ENCODE assay signal across 1 cellular context in genomic region chr17:42441717-42442565, GRCh38.
TF ChIP-seq lines count a peak whose summit lies in the region.

No MANE protein-coding gene starts in this region.

TF ChIP-seq in HepG2, 621 proteins besides CTCF, POLR2A, EP300 and RAD21 (continues in another document):
- TF ChIP-seq KDM5B (CRISPR knock-in tag; IDR thresholded peaks at IDR 0.05; ENCODE audit: borderline replicate concordance) (no peak), ZNF17 (CRISPR knock-in tag; IDR thresholded peaks at IDR 0.05) (no peak), RELA (CRISPR knock-in tag; IDR thresholded peaks at IDR 0.05) (no peak), ARID4A (CRISPR knock-in tag; IDR thresholded peaks at IDR 0.05; ENCODE audit: borderline replicate concordance) (peak; percentile 48; the same call in 1 of the 2 replicates), ZSCAN29 (CRISPR knock-in tag; conservative IDR thresholded peaks at IDR 0.05) (peak; percentile 58; the same call in 1 of the 2 replicates), ATM (IDR thresholded peaks at IDR 0.05; ENCODE audit: borderline replicate concordance) (no peak), IRF2 (CRISPR knock-in tag; IDR thresholded peaks at IDR 0.05) (0 out of 2 replicates have a peak, but pooled peaks have one; percentile 11), HDAC2 (CRISPR knock-in tag; IDR thresholded peaks at IDR 0.05) (peak; percentile 67; the same call in 1 of the 2 replicates), MAZ (IDR thresholded peaks at IDR 0.05; ENCODE audit: borderline replicate concordance, low read depth, low read length) (no peak), MAZ (CRISPR knock-in tag; IDR thresholded peaks at IDR 0.05; ENCODE audit: low read depth) (no peak), FOXC1 (CRISPR knock-in tag; IDR thresholded peaks at IDR 0.05; ENCODE audit: borderline replicate concordance) (no peak), ZBTB40 (IDR thresholded peaks at IDR 0.05) (no peak), ZBTB40 (CRISPR knock-in tag; IDR thresholded peaks at IDR 0.05) (no peak), ZNF225 (CRISPR knock-in tag; IDR thresholded peaks at IDR 0.05) (no peak), MAX (IDR thresholded peaks at IDR 0.05) (peak; percentile 34; the same call in 1 of the 2 replicates), SSRP1 (CRISPR knock-in tag; IDR thresholded peaks at IDR 0.05) (peak; percentile 65; the same call in 1 of the 2 replicates), ZNF543 (CRISPR knock-in tag; IDR thresholded peaks at IDR 0.05) (no peak), CBX2 (IDR thresholded peaks at IDR 0.05; ENCODE audit: low read depth, low read length) (no peak), CBX2 (CRISPR knock-in tag; IDR thresholded peaks at IDR 0.05; ENCODE audit: low read depth) (no peak), ZNF761 (CRISPR knock-in tag; conservative IDR thresholded peaks at IDR 0.05) (no peak), SMARCE1 (IDR thresholded peaks at IDR 0.05; ENCODE audit: borderline replicate concordance) (no peak), THAP11 (CRISPR knock-in tag; IDR thresholded peaks at IDR 0.05) (peak; percentile 22; the same call in 1 of the 2 replicates), KDM6A (CRISPR knock-in tag; IDR thresholded peaks at IDR 0.05; ENCODE audit: low read depth) (peak; percentile 59; the same call in 1 of the 2 replicates), BRD4 (CRISPR knock-in tag; IDR thresholded peaks at IDR 0.05) (no peak), HNF1A (IDR thresholded peaks at IDR 0.05; ENCODE audit: low read depth) (no peak), HNF1A (CRISPR knock-in tag; IDR thresholded peaks at IDR 0.05; ENCODE audit: borderline replicate concordance) (0 out of 2 replicates have a peak, but pooled peaks have one; percentile 28), CHD4 (IDR thresholded peaks at IDR 0.05; ENCODE audit: borderline replicate concordance, low read length) (no peak), RXRB (CRISPR knock-in tag; IDR thresholded peaks at IDR 0.05; ENCODE audit: borderline replicate concordance) (peak; percentile 66), ZNF512B (CRISPR knock-in tag; IDR thresholded peaks at IDR 0.05; ENCODE audit: borderline replicate concordance) (no peak), THYN1 (CRISPR knock-in tag; IDR thresholded peaks at IDR 0.05; ENCODE audit: borderline replicate concordance, low read depth) (no peak), UBTF (CRISPR knock-in tag; IDR thresholded peaks at IDR 0.05) (0 out of 2 replicates have a peak, but pooled peaks have one; percentile 25), RARA (CRISPR knock-in tag; IDR thresholded peaks at IDR 0.05) (peak; percentile 59), JUN (CRISPR knock-in tag; IDR thresholded peaks at IDR 0.05) (no peak; the same call in 1 of the 2 replicates), STAG1 (CRISPR knock-in tag; IDR thresholded peaks at IDR 0.05) (0 out of 2 replicates have a peak, but pooled peaks have one; percentile 2), MXD3 (CRISPR knock-in tag; IDR thresholded peaks at IDR 0.05) (no peak; the same call in 1 of the 2 replicates), TBX2 (CRISPR knock-in tag; IDR thresholded peaks at IDR 0.05; ENCODE audit: borderline replicate concordance) (peak; percentile 85), MYNN (CRISPR knock-in tag; IDR thresholded peaks at IDR 0.05; ENCODE audit: low read depth) (peak; percentile 99)
